Comparison of ENCODE assay signal across 1 cellular context in genomic region chr14:77844802-77845201, GRCh38.
TF ChIP-seq lines count a peak whose summit lies in the region.

No MANE protein-coding gene starts in this region.

TF ChIP-seq in SK-N-SH, 30 proteins besides CTCF, POLR2A, EP300 and RAD21 (continued from another document):
- TF ChIP-seq ZBTB33 (IDR thresholded peaks at IDR 0.05; ENCODE audit: borderline replicate concordance, low read depth) (no peak), YY1 (IDR thresholded peaks at IDR 0.05; ENCODE audit: low read depth) (no peak), FOXJ3 (CRISPR knock-in tag; IDR thresholded peaks at IDR 0.05) (no peak), TAF1 (IDR thresholded peaks at IDR 0.05; ENCODE audit: borderline replicate concordance, low read depth, low read length) (no peak), FOSL2 (IDR thresholded peaks at IDR 0.05; ENCODE audit: borderline replicate concordance, low read depth) (no peak), SIN3A (IDR thresholded peaks at IDR 0.05; ENCODE audit: borderline replicate concordance, low read depth, low read length) (no peak), PBX3 (IDR thresholded peaks at IDR 0.05) (no peak), RXRA (IDR thresholded peaks at IDR 0.05; ENCODE audit: borderline replicate concordance, low read depth) (no peak), CHD2 (IDR thresholded peaks at IDR 0.05; ENCODE audit: low read length, partially characterized antibody) (no peak), NRF1 (IDR thresholded peaks at IDR 0.05; ENCODE audit: low read depth, low read length) (no peak)
- TF ChIP-seq, protein P1, sequence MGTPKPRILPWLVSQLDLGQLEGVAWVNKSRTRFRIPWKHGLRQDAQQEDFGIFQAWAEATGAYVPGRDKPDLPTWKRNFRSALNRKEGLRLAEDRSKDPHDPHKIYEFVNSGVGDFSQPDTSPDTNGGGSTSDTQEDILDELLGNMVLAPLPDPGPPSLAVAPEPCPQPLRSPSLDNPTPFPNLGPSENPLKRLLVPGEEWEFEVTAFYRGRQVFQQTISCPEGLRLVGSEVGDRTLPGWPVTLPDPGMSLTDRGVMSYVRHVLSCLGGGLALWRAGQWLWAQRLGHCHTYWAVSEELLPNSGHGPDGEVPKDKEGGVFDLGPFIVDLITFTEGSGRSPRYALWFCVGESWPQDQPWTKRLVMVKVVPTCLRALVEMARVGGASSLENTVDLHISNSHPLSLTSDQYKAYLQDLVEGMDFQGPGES (IDR thresholded peaks at IDR 0.05; ENCODE audit: low read depth, low read length), result no peak
